8 cellular contexts compared by ENCODE assay signal in the genomic region with DNA sequence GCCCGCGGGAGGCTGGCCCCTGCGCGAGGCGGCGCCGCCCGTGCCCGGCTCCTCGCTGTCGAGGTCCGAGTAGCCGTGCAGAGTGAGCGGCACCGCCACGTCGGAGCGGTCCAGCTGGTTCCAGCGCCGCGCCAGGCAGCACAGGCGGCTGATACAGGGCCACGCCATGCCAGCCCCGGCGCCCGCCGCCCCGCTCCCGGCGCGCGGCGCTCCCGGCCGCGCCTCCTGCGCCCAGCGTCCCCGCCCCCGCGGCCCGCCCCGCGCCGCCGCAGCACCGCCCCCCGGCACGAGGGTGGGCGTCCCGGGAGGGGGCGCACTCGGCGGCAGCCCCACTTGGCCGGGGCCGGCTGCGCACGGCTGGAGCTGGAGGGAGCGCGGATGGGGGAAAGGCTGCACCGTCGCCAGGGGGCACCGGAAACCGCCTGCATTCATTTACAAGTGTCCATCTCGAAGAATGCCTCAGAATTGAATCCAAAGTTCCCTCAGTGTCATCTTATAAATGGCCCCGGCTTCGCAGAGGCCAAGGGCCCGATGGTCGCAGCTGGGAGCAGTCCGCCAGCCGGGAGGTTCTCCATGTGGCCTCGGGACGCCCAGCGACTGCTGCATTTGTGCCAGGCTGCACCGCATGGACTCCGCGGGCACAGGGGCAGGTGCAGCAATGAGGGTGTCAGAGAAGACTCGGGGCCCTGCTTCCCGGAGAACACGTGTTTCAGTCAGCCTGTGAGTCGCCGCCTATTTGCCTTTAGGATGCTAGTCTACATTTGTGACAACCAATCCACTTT. TPM values are rescaled to one million over a fixed set of nuclear protein-coding genes. Genes with fewer than 3 reads are reported as not detected.
DNase-seq lines count a peak whose midpoint lies in the region; ATAC-seq and TF ChIP-seq lines count a peak whose summit lies in the region.

A gene (minus strand): TSS at position 198 of the 782 bp plus-strand sequence. CDS start 30 bp downstream, at position 168.

- TF ChIP-seq POLR2A in suprapubic skin (IDR thresholded peaks at IDR 0.05), result no peak

- H3K27ac Mint-ChIP-seq in activated T-helper 1 cell treated with anti-CD3 and anti-CD28 coated beads, Interleukin-12 subunit alpha, Interleukin-12 subunit beta, Interleukin-2, Interleukin-4 antibody, amounts not matched to agents 30 ng/mL and 10 ng/mL and 1 ng/mL, durations not matched to agents 14 hours and 24 hours and 36 hours, result peak within 1 kb of the TSS; percentile 8

- H3K4me3 ChIP-seq in fibroblast of lung (replicated peaks in 1 of 4; ENCODE audit: control extremely low read depth in 1 of 4, insufficient read depth in 1 of 4, low read depth in 3 of 4, low read length in 4 of 4) (peak within 1 kb of the TSS; percentile 50 to 65 (median 62)), suprapubic skin (peak within 1 kb of the TSS; percentile 80)

- H4K20me1 ChIP-seq in fibroblast of lung (ENCODE audit: control insufficient read depth, extremely low read depth, insufficient read depth, low read length), result no peaks in the 10 kb centered on the region

- peak within 1 kb of the TSS; percentile 79 for H3K4me2 ChIP-seq in fibroblast of lung (ENCODE audit: extremely low read depth, insufficient read depth, low read length)

- no peak for TF ChIP-seq EP300 in suprapubic skin (IDR thresholded peaks at IDR 0.05)

- H3K9me3 Mint-ChIP-seq in activated T-helper 1 cell treated with anti-CD3 and anti-CD28 coated beads, Interleukin-12 subunit alpha, Interleukin-12 subunit beta, Interleukin-2, Interleukin-4 antibody, amounts not matched to agents 30 ng/mL and 10 ng/mL and 1 ng/mL, durations not matched to agents 14 hours and 24 hours and 36 hours, result no peaks in the 10 kb centered on the region

- peak within 1 kb of the TSS; percentile 78 for H3K4me3 Mint-ChIP-seq in activated T-helper 1 cell treated with anti-CD3 and anti-CD28 coated beads, Interleukin-12 subunit alpha, Interleukin-12 subunit beta, Interleukin-2, Interleukin-4 antibody, amounts not matched to agents 30 ng/mL and 10 ng/mL and 1 ng/mL, durations not matched to agents 14 hours and 24 hours and 36 hours

- H3K27me3 ChIP-seq in fibroblast of lung (ENCODE audit: control insufficient read depth, insufficient read depth, low read length) (no peaks in the 10 kb centered on the region), suprapubic skin (no peaks in the 10 kb centered on the region)

- peaks cover 11% of the 10 kb centered on the region for H3K36me3 Mint-ChIP-seq in activated T-helper 1 cell treated with anti-CD3 and anti-CD28 coated beads, Interleukin-12 subunit alpha, Interleukin-12 subunit beta, Interleukin-2, Interleukin-4 antibody, amounts not matched to agents 30 ng/mL and 10 ng/mL and 1 ng/mL, durations not matched to agents 14 hours and 24 hours and 36 hours (ENCODE audit: low read depth)

- H3K79me2 ChIP-seq in fibroblast of lung (ENCODE audit: control insufficient read depth, insufficient read depth, low read length), result no peaks in the 10 kb centered on the region

- H2AFZ ChIP-seq in fibroblast of lung (ENCODE audit: low read length), result peak within 1 kb of the TSS; percentile 78

- H3K9me3 ChIP-seq in fibroblast of lung (ENCODE audit: control insufficient read depth, insufficient read depth, low read depth, low read length) (no peaks in the 10 kb centered on the region), suprapubic skin (no peaks in the 10 kb centered on the region)

- H3K9ac ChIP-seq in fibroblast of lung (ENCODE audit: insufficient read depth, low read length), result peak within 1 kb of the TSS; percentile 39

- peak; percentile 6 to 34 for TF ChIP-seq CTCF in fibroblast of lung (conservative IDR thresholded peaks at IDR 0.05 in 1 of 2, IDR thresholded peaks at IDR 0.05 in 1 of 2; ENCODE audit: low read depth in 1 of 2, low read length in 2 of 2)
- TF ChIP-seq CTCF in suprapubic skin (IDR thresholded peaks at IDR 0.05), result peak in 1 of 2 donors; percentile 8

- H3K27me3 Mint-ChIP-seq in activated T-helper 1 cell treated with anti-CD3 and anti-CD28 coated beads, Interleukin-12 subunit alpha, Interleukin-12 subunit beta, Interleukin-2, Interleukin-4 antibody, amounts not matched to agents 30 ng/mL and 10 ng/mL and 1 ng/mL, durations not matched to agents 14 hours and 24 hours and 36 hours (ENCODE audit: insufficient read depth), result peaks cover 11% of the 10 kb centered on the region

- H3K4me1 Mint-ChIP-seq in activated T-helper 1 cell treated with anti-CD3 and anti-CD28 coated beads, Interleukin-12 subunit alpha, Interleukin-12 subunit beta, Interleukin-2, Interleukin-4 antibody, amounts not matched to agents 30 ng/mL and 10 ng/mL and 1 ng/mL, durations not matched to agents 14 hours and 24 hours and 36 hours (ENCODE audit: low read depth), result peaks cover 9% of the 10 kb centered on the region

- H3K27ac ChIP-seq in fibroblast of lung (ENCODE audit: insufficient read depth, low read length) (peak within 1 kb of the TSS; percentile 13), suprapubic skin (no peak within 1 kb of the TSS)

- peak; percentile 51 for ATAC-seq in HG03039 (IDR thresholded peaks at IDR 0.05; ENCODE audit: unreplicated experiment)

- H3K4me1 ChIP-seq in fibroblast of lung (ENCODE audit: control insufficient read depth, extremely low read depth, insufficient read depth, low read length) (peaks cover 4% of the 10 kb centered on the region), suprapubic skin (peaks cover 20% of the 10 kb centered on the region)

- DNase-seq in NCI-H1436 (lab: John Stamatoyannopoulos, UW) (peak; percentile 50), NCI-H1436 treated with DMSO at 0.1 percent for 48 hours (lab: John Stamatoyannopoulos, UW) (no peak), NOMO-1 treated with DMSO at 0.1 percent for 48 hours (lab: John Stamatoyannopoulos, UW; ENCODE audit: unreplicated experiment) (peak; percentile 78), fibroblast of lung (ENCODE audit: low read depth in 2 of 2) (peak; percentile 38 to 49), myocyte (ENCODE audit: low read depth) (peak; percentile 84), suprapubic skin (ENCODE audit: low spot score in 2 of 2) (peak in 1 of 2 donors; percentile 80)
- DNase-seq in activated T-helper 1 cell treated with anti-CD3 and anti-CD28 coated beads, Interleukin-12 subunit alpha, Interleukin-12 subunit beta, Interleukin-2, Interleukin-4 antibody, amounts not matched to agents 30 ng/mL and 10 ng/mL and 1 ng/mL, durations not matched to agents 14 hours and 24 hours and 36 hours (ENCODE audit: low spot score), result peak; percentile 5

- intact Hi-C loops in activated T-helper 1 cell treated with anti-CD3 and anti-CD28 coated beads, Interleukin-12 subunit alpha, Interleukin-12 subunit beta, Interleukin-2, Interleukin-4 antibody, amounts not matched to agents 30 ng/mL and 10 ng/mL and 1 ng/mL, durations not matched to agents 14 hours and 24 hours and 36 hours (cut with micrococcal nuclease), result loop anchor here (1.0 kb wide), 1 partner anchor 59 kb away; a partner anchor contains a TSS

- WGBS in suprapubic skin, result 4% methylated on average over 30 of the region's 82 CpGs

- H3K36me3 ChIP-seq in fibroblast of lung (ENCODE audit: control insufficient read depth, insufficient read depth, low read length) (peaks cover 3% of the 10 kb centered on the region), suprapubic skin (peaks cover 22% of the 10 kb centered on the region)

RNA-seq across cellular contexts. Expression of the gene that starts here (rescaled TPM):
- total RNA-seq in activated T-helper 1 cell treated with anti-CD3 and anti-CD28 coated beads, Interleukin-12 subunit alpha, Interleukin-12 subunit beta, Interleukin-2, Interleukin-4 antibody, amounts not matched to agents 30 ng/mL and 10 ng/mL and 1 ng/mL, durations not matched to agents 14 hours and 24 hours and 36 hours, result 2.1 and 2.2 TPM in 2 replicates
- 0.51 and 0.83 TPM in 2 replicates for total RNA-seq in fibroblast of lung
- polyA plus RNA-seq in fibroblast of lung, result 2.1 and 3.8 TPM in 2 replicates
- polyA plus RNA-seq in fibroblast of lung (2012), result 1.8 and 3.8 TPM in 2 replicates
- 0.19 TPM in 1 of 2 replicates, not detected in the other for polyA minus RNA-seq in fibroblast of lung (ENCODE audit: low replicate concordance)
- total RNA-seq in myocyte, result 10.5 and 19.8 TPM in 2 replicates
- 5.2 TPM for polyA plus RNA-seq in myocyte (2012)
- 1 to 10 TPM; 4.7 to 7.9 (median 5.7) TPM for total RNA-seq in suprapubic skin
